12 cellular contexts compared by ENCODE assay signal in genomic region chr19:50801107-50801506, GRCh38.
DNase-seq lines count a peak whose midpoint lies in the region; ATAC-seq and TF ChIP-seq lines count a peak whose summit lies in the region.
"Had no signal": no experiment of that assay in that cellular context is flagged by ENCODE, and none has a peak within 500 bp of the region (broad histone marks: within the 10 kb centered on the region; RNA-seq: fewer than 3 reads in every experiment).

No MANE protein-coding gene starts in this region.

- H3K4me1 Mint-ChIP-seq in activated naive CD4-positive, alpha-beta T cell treated with anti-CD3 and anti-CD28 coated beads, Interleukin-2, amount 50 U/mL, for 24 hours, result peaks cover 37% of the 10 kb centered on the region
- H3K4me1 Mint-ChIP-seq in stimulated activated effector memory CD8-positive, alpha-beta T cell treated with anti-CD3 and anti-CD28 coated beads, Interleukin-12 subunit alpha, Interleukin-12 subunit beta, amount 100 ng/mL, for 72 hours, result peaks cover 47% of the 10 kb centered on the region

- no peak overlapping the region for H3K27ac Mint-ChIP-seq in activated naive CD4-positive, alpha-beta T cell treated with anti-CD3 and anti-CD28 coated beads, Interleukin-2, amount 50 U/mL, for 24 hours
- peak overlapping the region; percentile 59 for H3K27ac Mint-ChIP-seq in stimulated activated effector memory CD8-positive, alpha-beta T cell treated with anti-CD3 and anti-CD28 coated beads, Interleukin-12 subunit alpha, Interleukin-12 subunit beta, amount 100 ng/mL, for 72 hours
- H3K27ac Mint-ChIP-seq: T-helper 1 cell treated with Interleukin-12 subunit alpha and Interleukin-12 subunit beta and Interleukin-4 antibody, amounts not matched to agents 30 μg/mL and 1 μg/mL, for 36 hours had no signal

- peak overlapping the region; percentile 99 for H3K27ac ChIP-seq in VCaP
- no peak overlapping the region for H3K27ac ChIP-seq in brain microvascular endothelial cell
- H3K27ac ChIP-seq: ascending aorta, Peyer's patch had no signal

- no peaks in the 10 kb centered on the region for H3K27me3 Mint-ChIP-seq in activated naive CD4-positive, alpha-beta T cell treated with anti-CD3 and anti-CD28 coated beads, Interleukin-2, amount 50 U/mL, for 24 hours

- DNase-seq in activated naive CD4-positive, alpha-beta T cell treated with Interleukin-2 at 50 U/mL for 16 hours, result no peak
- DNase-seq in stimulated activated effector memory CD8-positive, alpha-beta T cell treated with anti-CD3 and anti-CD28 coated beads, Interleukin-12 subunit alpha, Interleukin-12 subunit beta, amount 100 ng/mL, for 72 hours (ENCODE audit: low spot score in 2 of 2), result no peak
- DNase-seq in brain microvascular endothelial cell, result no peak
- no peak for DNase-seq in NAMALWA (ENCODE audit: low spot score)
- DNase-seq: AML-193, GDM1, Peyer's patch had no signal

- no peaks in the 10 kb centered on the region for H3K9me3 Mint-ChIP-seq in activated naive CD4-positive, alpha-beta T cell treated with anti-CD3 and anti-CD28 coated beads, Interleukin-2, amount 50 U/mL, for 24 hours
- H3K9me3 Mint-ChIP-seq in stimulated activated effector memory CD8-positive, alpha-beta T cell treated with anti-CD3 and anti-CD28 coated beads, Interleukin-12 subunit alpha, Interleukin-12 subunit beta, amount 100 ng/mL, for 72 hours, result no peaks in the 10 kb centered on the region
- H3K9me3 Mint-ChIP-seq: T-helper 1 cell treated with Interleukin-12 subunit alpha and Interleukin-12 subunit beta and Interleukin-4 antibody, amounts not matched to agents 30 μg/mL and 1 μg/mL, for 36 hours had no signal

- H3K4me3 Mint-ChIP-seq in activated naive CD4-positive, alpha-beta T cell treated with anti-CD3 and anti-CD28 coated beads, Interleukin-2, amount 50 U/mL, for 24 hours, result peak overlapping the region; percentile 30
- no peak overlapping the region for H3K4me3 Mint-ChIP-seq in stimulated activated effector memory CD8-positive, alpha-beta T cell treated with anti-CD3 and anti-CD28 coated beads, Interleukin-12 subunit alpha, Interleukin-12 subunit beta, amount 100 ng/mL, for 72 hours
- H3K4me3 Mint-ChIP-seq: T-helper 1 cell treated with Interleukin-12 subunit alpha and Interleukin-12 subunit beta and Interleukin-4 antibody, amounts not matched to agents 30 μg/mL and 1 μg/mL, for 36 hours had no signal

- peaks cover 23% of the 10 kb centered on the region for H3K36me3 Mint-ChIP-seq in activated naive CD4-positive, alpha-beta T cell treated with anti-CD3 and anti-CD28 coated beads, Interleukin-2, amount 50 U/mL, for 24 hours
- H3K36me3 Mint-ChIP-seq in stimulated activated effector memory CD8-positive, alpha-beta T cell treated with anti-CD3 and anti-CD28 coated beads, Interleukin-12 subunit alpha, Interleukin-12 subunit beta, amount 100 ng/mL, for 72 hours, result peaks cover 84% of the 10 kb centered on the region

- in situ Hi-C loops in brain microvascular endothelial cell (cut with HindIII; ENCODE audit: low pct_ligation_motif_present, low sequenced_read_pairs), result no loop called here

- TF ChIP-seq CTCF in VCaP (conservative IDR thresholded peaks at IDR 0.05) (no peak), brain microvascular endothelial cell (IDR thresholded peaks at IDR 0.05; ENCODE audit: low read depth, low read length, missing control alignments) (no peak)

- no peak for ATAC-seq in stimulated activated effector memory CD8-positive, alpha-beta T cell treated with anti-CD3 and anti-CD28 coated beads, Interleukin-12 subunit alpha, Interleukin-12 subunit beta, amount 100 ng/mL, for 72 hours
- ATAC-seq: sciatic nerve had no signal

- no peak overlapping the region for H3K4me3 ChIP-seq in brain microvascular endothelial cell (ENCODE audit: low read depth, low read length)
- H3K4me3 ChIP-seq: ascending aorta, Peyer's patch had no signal

- no peaks in the 10 kb centered on the region for H3K27me3 ChIP-seq in brain microvascular endothelial cell (replicated peaks)
- H3K27me3 ChIP-seq: ascending aorta, Peyer's patch had no signal

- peaks cover 42% of the 10 kb centered on the region for H3K36me3 ChIP-seq in brain microvascular endothelial cell (replicated peaks)
